Comparison of ENCODE assay signal across 25 cellular contexts in the genomic region with DNA sequence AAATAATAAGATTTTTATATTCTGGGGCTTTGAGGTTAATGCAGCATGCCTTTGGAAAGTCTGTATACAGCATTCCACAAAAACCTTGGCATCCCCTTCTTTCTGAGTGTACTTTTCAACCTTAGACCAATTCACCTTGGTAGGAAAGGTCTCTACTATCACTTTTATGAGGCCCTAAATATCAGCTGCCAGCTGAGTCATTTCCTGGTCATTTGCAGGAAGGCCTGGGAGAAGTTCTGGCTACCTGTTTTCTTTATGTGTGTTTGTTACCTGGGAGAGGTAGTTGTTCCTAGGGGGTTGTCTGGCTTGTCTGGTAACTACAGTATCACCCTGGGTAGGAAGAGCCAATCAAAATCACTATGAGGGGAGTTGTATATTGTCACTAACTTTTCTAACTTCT. TPM values are rescaled to one million over a fixed set of nuclear protein-coding genes. Genes with fewer than 3 reads are reported as not detected.
DNase-seq lines count a peak whose midpoint lies in the region; ATAC-seq and TF ChIP-seq lines count a peak whose summit lies in the region.
"Had no signal": no experiment of that assay in that cellular context is flagged by ENCODE, and none has a peak within 500 bp of the region (broad histone marks: within the 10 kb centered on the region; RNA-seq: fewer than 3 reads in every experiment).

No MANE protein-coding gene starts in this region.

- TF ChIP-seq CTCF in GM23338 (conservative IDR thresholded peaks at IDR 0.05; ENCODE audit: low read depth in 2 of 2) (no peak), endothelial cell (IDR thresholded peaks at IDR 0.05; ENCODE audit: unreplicated experiment) (no peak), neural progenitor cell (IDR thresholded peaks at IDR 0.05) (no peak)

- DNase-seq in GM23338 (ENCODE audit: low spot score) (no peak), NCI-H69 (lab: John Stamatoyannopoulos, UW) (peak; percentile 8), endothelial cell (ENCODE audit: low spot score) (no peak), neural progenitor cell (ENCODE audit: low spot score) (no peak), NCI-H345 treated with DMSO at 0.1 percent for 48 hours (lab: John Stamatoyannopoulos, UW; ENCODE audit: unreplicated experiment) (no peak), NCI-H1105 (lab: John Stamatoyannopoulos, UW) (no peak)
- no peak for DNase-seq in activated CD4-positive, alpha-beta T cell treated with anti-CD3 and anti-CD28 coated beads, Interleukin-2, amount 50 U/mL, for 48 hours
- DNase-seq: activated CD4-positive, alpha-beta T cell treated with anti-CD3 and anti-CD28 coated beads, Interleukin-2, amount 10 ng/mL, durations not matched to agents 24 days and 14 days; activated CD8-positive, alpha-beta memory T cell treated with anti-CD3 and anti-CD28 coated beads, Interleukin-2, amount 50 U/mL, for 4 hours; activated naive CD8-positive, alpha-beta T cell treated with anti-CD3 and anti-CD28 coated beads, Interleukin-2, amount 50 U/mL, for 24 hours; foreskin melanocyte; Kasumi-1; left lung; psoas muscle; stimulated activated CD4-positive, alpha-beta T cell treated with anti-CD3 and anti-CD28 coated beads, Interleukin-4, amount 100 ng/mL, for 1 hour had no signal

- H4K20me1 ChIP-seq in GM23338 (replicated peaks; ENCODE audit: insufficient read depth): no peaks in the 10 kb centered on the region
- H4K20me1 ChIP-seq in neural progenitor cell (ENCODE audit: low read depth): no peaks in the 10 kb centered on the region

- peak overlapping the region; percentile 91 for H3K27ac Mint-ChIP-seq in GM23338
- H3K27ac Mint-ChIP-seq in endothelial cell (ENCODE audit: unreplicated experiment): peak overlapping the region; percentile 65
- no peak overlapping the region for H3K27ac Mint-ChIP-seq in neural progenitor cell
- H3K27ac Mint-ChIP-seq: activated CD4-positive, alpha-beta T cell treated with anti-CD3 and anti-CD28 coated beads, Interleukin-2, amount 10 ng/mL, durations not matched to agents 24 days and 14 days; activated naive CD8-positive, alpha-beta T cell treated with anti-CD3 and anti-CD28 coated beads, Interleukin-2, amount 50 U/mL, for 24 hours; stimulated activated naive CD8-positive, alpha-beta T cell treated with anti-CD3 and anti-CD28 coated beads, Interleukin-15, Interleukin-2, amounts not matched to agents 100 ng/mL and 50 ng/mL, for 24 hours had no signal

- H3K9me3 ChIP-seq in neural progenitor cell (ENCODE audit: low read depth): no peaks in the 10 kb centered on the region
- H3K9me3 ChIP-seq: left lung, psoas muscle, tibial nerve had no signal

- peaks cover 22% of the 10 kb centered on the region for H3K4me1 ChIP-seq in GM23338 (ENCODE audit: insufficient read depth)
- H3K4me1 ChIP-seq in neural progenitor cell: peaks cover 21% of the 10 kb centered on the region
- H3K4me1 ChIP-seq: left lung, psoas muscle, tibial nerve had no signal

- no peaks in the 10 kb centered on the region for H3F3A ChIP-seq in GM23338 (replicated peaks; ENCODE audit: low read depth)
- H3F3A ChIP-seq in neural progenitor cell (ENCODE audit: low read depth): peaks cover 13% of the 10 kb centered on the region

- H2AFZ ChIP-seq in GM23338 (0 out of 2 replicates have a peak overlapping the region, but pooled peaks have one; percentile 13), neural progenitor cell (replicated peaks) (no peak overlapping the region)

- H3K9me3 Mint-ChIP-seq in GM23338: no peaks in the 10 kb centered on the region; the same call in 2 of the 3 replicates
- no peaks in the 10 kb centered on the region for H3K9me3 Mint-ChIP-seq in endothelial cell (ENCODE audit: unreplicated experiment)
- H3K9me3 Mint-ChIP-seq in neural progenitor cell: peaks cover 1% of the 10 kb centered on the region
- H3K9me3 Mint-ChIP-seq: activated CD4-positive, alpha-beta T cell treated with anti-CD3 and anti-CD28 coated beads, Interleukin-2, amount 10 ng/mL, durations not matched to agents 24 days and 14 days; activated naive CD8-positive, alpha-beta T cell treated with anti-CD3 and anti-CD28 coated beads, Interleukin-2, amount 50 U/mL, for 24 hours; stimulated activated naive CD8-positive, alpha-beta T cell treated with anti-CD3 and anti-CD28 coated beads, Interleukin-15, Interleukin-2, amounts not matched to agents 100 ng/mL and 50 ng/mL, for 24 hours had no signal

- peak; percentile 64 for ATAC-seq in GM23338
- ATAC-seq in GM18907 (IDR thresholded peaks at IDR 0.05; ENCODE audit: unreplicated experiment): no peak
- ATAC-seq: activated naive CD8-positive, alpha-beta T cell treated with anti-CD3 and anti-CD28 coated beads, Interleukin-2, amount 50 U/mL, for 24 hours; left lung; psoas muscle had no signal

- H3K27me3 ChIP-seq in GM23338 (ENCODE audit: insufficient read depth) (no peaks in the 10 kb centered on the region), neural progenitor cell (no peaks in the 10 kb centered on the region)
- H3K27me3 ChIP-seq: left lung, tibial nerve had no signal

- H3K9me2 ChIP-seq in GM23338 (ENCODE audit: insufficient read depth): peaks cover 6% of the 10 kb centered on the region; the same call in 1 of the 2 replicates

- H3K4me1 Mint-ChIP-seq in GM23338 (peaks cover 25% of the 10 kb centered on the region), endothelial cell (ENCODE audit: unreplicated experiment) (peaks cover 36% of the 10 kb centered on the region), neural progenitor cell (peaks cover 9% of the 10 kb centered on the region)
- H3K4me1 Mint-ChIP-seq: activated CD4-positive, alpha-beta T cell treated with anti-CD3 and anti-CD28 coated beads, Interleukin-2, amount 10 ng/mL, durations not matched to agents 24 days and 14 days; activated naive CD8-positive, alpha-beta T cell treated with anti-CD3 and anti-CD28 coated beads, Interleukin-2, amount 50 U/mL, for 24 hours; brain; neural crest cell had no signal

- H3K9ac ChIP-seq in neural progenitor cell: no peak overlapping the region

- H3K27ac ChIP-seq in GM23338 (ENCODE audit: low read depth) (0 out of 2 replicates have a peak overlapping the region, but pooled peaks have one; percentile 15), neural progenitor cell (peak overlapping the region; percentile 59)
- H3K27ac ChIP-seq: left lung, psoas muscle, skin epidermis, tibial nerve had no signal

- H3K4me2 ChIP-seq in GM23338 (0 out of 2 replicates have a peak overlapping the region, but pooled peaks have one; percentile 11), neural progenitor cell (peak overlapping the region; percentile 28)

- H3K79me2 ChIP-seq in GM23338 (replicated peaks; ENCODE audit: insufficient read depth) (no peaks in the 10 kb centered on the region), neural progenitor cell (ENCODE audit: low read depth) (no peaks in the 10 kb centered on the region)

- H3K4me3 Mint-ChIP-seq in GM23338 (no peak overlapping the region), endothelial cell (ENCODE audit: unreplicated experiment) (no peak overlapping the region), neural progenitor cell (no peak overlapping the region)
- H3K4me3 Mint-ChIP-seq: activated CD4-positive, alpha-beta T cell treated with anti-CD3 and anti-CD28 coated beads, Interleukin-2, amount 10 ng/mL, durations not matched to agents 24 days and 14 days; activated naive CD8-positive, alpha-beta T cell treated with anti-CD3 and anti-CD28 coated beads, Interleukin-2, amount 50 U/mL, for 24 hours; brain; neural crest cell; stimulated activated naive CD8-positive, alpha-beta T cell treated with anti-CD3 and anti-CD28 coated beads, Interleukin-15, Interleukin-2, amounts not matched to agents 100 ng/mL and 50 ng/mL, for 24 hours had no signal

- H3K36me3 ChIP-seq in GM23338 (ENCODE audit: insufficient read depth) (no peaks in the 10 kb centered on the region), neural progenitor cell (no peaks in the 10 kb centered on the region)
- H3K36me3 ChIP-seq: left lung, tibial nerve had no signal

- H3K4me3 ChIP-seq in GM23338 (no peak overlapping the region), neural progenitor cell (no peak overlapping the region)
- H3K4me3 ChIP-seq: left lung, psoas muscle, skin epidermis, tibial nerve had no signal

- H3K27me3 Mint-ChIP-seq in GM23338 (ENCODE audit: insufficient read depth, low read depth, poor library complexity) (peaks cover 1% of the 10 kb centered on the region), endothelial cell (ENCODE audit: unreplicated experiment) (no peaks in the 10 kb centered on the region), neural progenitor cell (ENCODE audit: insufficient read depth, low read depth) (peaks cover 2% of the 10 kb centered on the region)
- H3K27me3 Mint-ChIP-seq: activated CD4-positive, alpha-beta T cell treated with anti-CD3 and anti-CD28 coated beads, Interleukin-2, amount 10 ng/mL, durations not matched to agents 24 days and 14 days; activated naive CD8-positive, alpha-beta T cell treated with anti-CD3 and anti-CD28 coated beads, Interleukin-2, amount 50 U/mL, for 24 hours had no signal

- H3K36me3 Mint-ChIP-seq in GM23338 (ENCODE audit: low read depth): 0 out of 3 replicates have a peak, but pooled peaks cover 7% of the 10 kb centered on the region
- H3K36me3 Mint-ChIP-seq in endothelial cell (ENCODE audit: low read depth, unreplicated experiment): no peaks in the 10 kb centered on the region
- H3K36me3 Mint-ChIP-seq in neural progenitor cell: no peaks in the 10 kb centered on the region
- H3K36me3 Mint-ChIP-seq: brain had no signal

TF ChIP-seq in GM23338, 12 proteins besides CTCF, POLR2A, EP300 and RAD21 (continues in another document):
- TF ChIP-seq CREB1 (CRISPR knock-in tag; IDR thresholded peaks at IDR 0.05; ENCODE audit: low read depth): no peak
- no peak for TF ChIP-seq NANOG (IDR thresholded peaks at IDR 0.05; ENCODE audit: borderline replicate concordance)
- no peak for TF ChIP-seq EZH2 (IDR thresholded peaks at IDR 0.05; ENCODE audit: low read depth, unreplicated experiment)

RNA-seq across cellular contexts. Expression of a gene that starts 4.1 kb away (rescaled TPM):
- total RNA-seq in GM23338 (2014; rRNA removed; shearing (Covaris generic)): not detected in 2 replicates
- polyA plus RNA-seq in GM23338 (2016; fragmentation: Nextera tagmentation; extraction: Ambion mirVana): not detected in 2 replicates
- not detected for total RNA-seq in endothelial cell (ENCODE audit: unreplicated experiment)
- total RNA-seq in neural progenitor cell (ENCODE audit: low replicate concordance): not detected in 2 replicates
- total RNA-seq: activated CD4-positive, alpha-beta T cell treated with anti-CD3 and anti-CD28 coated beads, Interleukin-2, amount 10 ng/mL, durations not matched to agents 24 days and 14 days; epithelial cell of proximal tubule; HT1080; left lung; mononuclear cell; NCI-H460; neural crest cell; tibial nerve had no signal
- polyA plus RNA-seq: psoas muscle had no signal
